8 cellular contexts compared by ENCODE assay signal in the genomic region with DNA sequence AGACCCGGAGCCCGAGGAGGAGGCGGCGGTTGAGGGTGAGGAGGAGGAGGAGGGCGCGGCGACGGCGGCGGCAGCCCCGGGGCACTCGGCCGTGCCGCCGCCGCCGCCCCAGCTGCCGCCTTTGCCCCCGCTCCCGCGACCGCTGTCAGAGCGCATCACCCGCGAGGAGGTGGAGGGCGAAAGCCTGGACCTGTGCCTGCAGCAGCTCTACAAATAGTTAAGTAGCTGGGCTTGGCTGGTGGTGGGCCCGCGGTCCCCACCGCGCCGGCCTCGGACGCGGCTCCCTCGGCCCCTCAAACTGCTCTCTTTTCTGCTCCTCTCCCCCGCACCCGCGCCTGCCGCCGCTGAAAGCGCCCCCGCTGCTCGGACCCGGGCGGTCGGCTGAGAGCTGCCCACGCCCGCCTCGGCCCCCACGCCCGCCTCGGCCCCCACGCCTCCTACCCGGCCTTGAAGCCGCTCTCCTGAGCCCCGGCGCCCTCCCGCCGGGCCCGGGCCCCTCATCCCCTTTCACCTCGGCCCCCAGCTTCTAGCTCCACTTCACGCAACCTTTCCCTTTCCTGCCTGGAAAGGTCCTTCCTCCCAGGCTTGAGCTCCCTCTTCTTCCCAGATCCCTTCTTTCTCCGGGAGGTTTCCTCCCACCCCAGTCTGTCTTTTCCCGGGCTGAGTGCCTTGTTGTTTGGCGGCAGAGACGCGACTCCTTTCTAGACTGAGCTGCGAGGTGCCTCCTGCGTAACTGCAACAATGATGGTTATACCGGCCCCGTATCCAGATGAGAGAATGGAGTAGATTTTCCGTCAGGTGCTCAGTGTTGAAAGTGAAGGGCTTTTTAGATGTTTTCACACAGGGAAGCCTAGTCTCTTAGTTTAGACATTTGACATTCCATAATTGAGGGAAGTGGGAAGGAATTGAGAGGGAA. TPM values are rescaled to one million over a fixed set of nuclear protein-coding genes. Genes with fewer than 3 reads are reported as not detected.
DNase-seq lines count a peak whose midpoint lies in the region; FAIRE-seq and TF ChIP-seq lines count a peak whose summit lies in the region.

No MANE protein-coding gene starts in this region.

- H3F3A ChIP-seq in smooth muscle cell (ENCODE audit: low read depth): no peaks in the 10 kb centered on the region

- dilution Hi-C loops in keratinocyte (cut with MboI; ENCODE audit: extremely low pct_ligation_motif_present, low sequenced_read_pairs): no loop called here

- H3K79me2 ChIP-seq in keratinocyte (ENCODE audit: control insufficient read depth, insufficient read depth, low read length) (no peaks in the 10 kb centered on the region), smooth muscle cell (ENCODE audit: low read depth) (no peaks in the 10 kb centered on the region)

- H3K27me3 ChIP-seq in keratinocyte (ENCODE audit: control insufficient read depth, extremely low read depth, insufficient read depth, low read length) (peaks cover 39% of the 10 kb centered on the region), smooth muscle cell (ENCODE audit: low read depth) (peaks cover 51% of the 10 kb centered on the region)

- no peaks in the 10 kb centered on the region for H3K9me3 Mint-ChIP-seq in brain

- peaks cover 66% of the 10 kb centered on the region for H3K4me1 Mint-ChIP-seq in brain

- DNase-seq in activated naive CD4-positive, alpha-beta T cell treated with Interleukin-2 at 50 U/mL for 16 hours: peak; percentile 5
- no peak for DNase-seq in activated naive CD4-positive, alpha-beta T cell (lab: John Stamatoyannopoulos, UW)
- peak; percentile 79 for DNase-seq in NCI-H69 (lab: John Stamatoyannopoulos, UW)
- DNase-seq in keratinocyte (ENCODE audit: low read depth, low spot score): no peak
- DNase-seq in smooth muscle cell (lab: John Stamatoyannopoulos, UW; ENCODE audit: unreplicated experiment): no peak
- DNase-seq in RKO (ENCODE audit: low spot score): no peak
- DNase-seq in NCI-H128 (lab: John Stamatoyannopoulos, UW; ENCODE audit: unreplicated experiment): no peak

- H3K36me3 ChIP-seq in keratinocyte (ENCODE audit: control insufficient read depth in 2 of 2, extremely low read depth in 1 of 2, insufficient read depth in 2 of 2, low read length in 2 of 2): no peaks in the 10 kb centered on the region
- no peaks in the 10 kb centered on the region for H3K36me3 ChIP-seq in smooth muscle cell (ENCODE audit: low read depth)

- no peaks in the 10 kb centered on the region for H3K9me1 ChIP-seq in keratinocyte (ENCODE audit: control insufficient read depth, extremely low read depth, insufficient read depth, low read length)

- no peak for TF ChIP-seq CTCF in brain (conservative IDR thresholded peaks at IDR 0.05)
- no peak for TF ChIP-seq CTCF in keratinocyte (optimal IDR thresholded peaks at IDR 0.05 in 1 of 3, IDR thresholded peaks at IDR 0.05 in 1 of 3, conservative IDR thresholded peaks at IDR 0.05 in 1 of 3; ENCODE audit: extremely low read depth in 1 of 3, insufficient read depth in 2 of 3, low read length in 3 of 3)
- TF ChIP-seq CTCF in smooth muscle cell (IDR thresholded peaks at IDR 0.05; ENCODE audit: borderline replicate concordance, insufficient read depth, poor library complexity, severe bottlenecking): no peak

- H3K4me3 Mint-ChIP-seq in brain: peak overlapping the region; percentile 91 to 99 (median 96)

- H3K9me3 ChIP-seq in keratinocyte (ENCODE audit: control insufficient read depth, low read depth, low read length): no peaks in the 10 kb centered on the region
- no peaks in the 10 kb centered on the region for H3K9me3 ChIP-seq in smooth muscle cell (replicated peaks; ENCODE audit: low read depth)

- H3K4me1 ChIP-seq in keratinocyte (ENCODE audit: control insufficient read depth, extremely low read depth, insufficient read depth, low read length) (peaks cover 11% of the 10 kb centered on the region), smooth muscle cell (ENCODE audit: low read depth) (peaks cover 14% of the 10 kb centered on the region)

- peaks cover 9% of the 10 kb centered on the region for H3K27me3 Mint-ChIP-seq in brain

- H3K4me3 ChIP-seq in keratinocyte (ENCODE audit: control insufficient read depth in 2 of 3, extremely low read depth in 1 of 3, insufficient read depth in 2 of 3, low read depth in 1 of 3, low read length in 3 of 3): peak overlapping the region; percentile 36 to 67 (median 61)
- peak overlapping the region; percentile 86 for H3K4me3 ChIP-seq in smooth muscle cell

- no peak overlapping the region for H2AFZ ChIP-seq in keratinocyte (ENCODE audit: control insufficient read depth, low read length)
- H2AFZ ChIP-seq in smooth muscle cell (ENCODE audit: low read depth): peak overlapping the region; percentile 97

- FAIRE-seq in keratinocyte (lab: Jason Lieb, UNC): no peak

- H3K36me3 Mint-ChIP-seq in brain: peaks cover 7% of the 10 kb centered on the region

- no peaks in the 10 kb centered on the region for H4K20me1 ChIP-seq in keratinocyte (ENCODE audit: control insufficient read depth, extremely low read depth, insufficient read depth, low read length)
- no peaks in the 10 kb centered on the region for H4K20me1 ChIP-seq in smooth muscle cell (ENCODE audit: low read depth)

- H3K4me2 ChIP-seq in keratinocyte (ENCODE audit: control insufficient read depth, extremely low read depth, insufficient read depth, low read depth, low read length) (peak overlapping the region; percentile 51), smooth muscle cell (peak overlapping the region; percentile 100)

- 3% methylated on average over 32 of the region's 72 CpGs for WGBS in smooth muscle cell (ENCODE audit: low lambda C conversion rate)

- peak overlapping the region; percentile 84 to 98 (median 95) for H3K27ac Mint-ChIP-seq in brain

- H3K9ac ChIP-seq in keratinocyte (ENCODE audit: control insufficient read depth, extremely low read depth, insufficient read depth, low read length) (no peak overlapping the region), smooth muscle cell (ENCODE audit: low read depth) (no peak overlapping the region)

- H3K27ac ChIP-seq in keratinocyte (ENCODE audit: control insufficient read depth, insufficient read depth, low read length): no peak overlapping the region
- H3K27ac ChIP-seq in smooth muscle cell (ENCODE audit: low read depth): no peak overlapping the region

RNA-seq across cellular contexts. Expression of gene PPM1E, which starts 0.8 kb away (rescaled TPM):
- polyA plus RNA-seq in brain (ENCODE audit: insufficient read depth, low read depth, low replicate concordance) (15.2 TPM), keratinocyte (0.01 TPM in 2 of 3 replicates, not detected in the other), smooth muscle cell (0.02 and 0.29 TPM in 2 replicates)
- not detected for polyA plus RNA-seq in keratinocyte (2011; ENCODE audit: low read depth)
- polyA plus RNA-seq in keratinocyte (2011; cell fraction: cytosol; rRNA removed): 0.02 TPM in 1 of 2 replicates, not detected in the other
- polyA plus RNA-seq in keratinocyte (2011; cell fraction: nucleus; rRNA removed): 0.01 TPM in 1 of 2 replicates, not detected in the other
- polyA plus RNA-seq in keratinocyte (2012; ENCODE audit: low replicate concordance): 0.06 TPM in 1 of 2 replicates, not detected in the other
- 0.30 TPM in 1 of 3 replicates, not detected in the others for polyA minus RNA-seq in keratinocyte
- polyA minus RNA-seq in keratinocyte (2011; cell fraction: cytosol; rRNA and poly(A)+ RNA removed): not detected
- polyA minus RNA-seq in keratinocyte (2011; cell fraction: nucleus; rRNA and poly(A)+ RNA removed): not detected in 2 replicates
- total RNA-seq in smooth muscle cell: 0.72 and 1.6 TPM in 2 replicates

Comparison
In these comparisons a context has a peak if more than half of its experiments do, and no peak if none do; other contexts are left out.
1. DNase-seq: peak in activated naive CD4-positive, alpha-beta T cell treated with Interleukin-2 at 50 U/mL for 16 hours (single experiment) and NCI-H69 (single experiment); none in activated naive CD4-positive, alpha-beta T cell (0 of 4), keratinocyte (single experiment), smooth muscle cell (single experiment), RKO (single experiment) and NCI-H128 (single experiment).
2. RNA of gene PPM1E, which starts 0.8 kb away (polyA plus RNA-seq): 15.2 TPM in brain (single experiment); 0.02 to 0.29 TPM in smooth muscle cell and 0.01 to 0.06 TPM in keratinocyte; every median in the first group is over 10 times any median in the second.